In the genomic region with DNA sequence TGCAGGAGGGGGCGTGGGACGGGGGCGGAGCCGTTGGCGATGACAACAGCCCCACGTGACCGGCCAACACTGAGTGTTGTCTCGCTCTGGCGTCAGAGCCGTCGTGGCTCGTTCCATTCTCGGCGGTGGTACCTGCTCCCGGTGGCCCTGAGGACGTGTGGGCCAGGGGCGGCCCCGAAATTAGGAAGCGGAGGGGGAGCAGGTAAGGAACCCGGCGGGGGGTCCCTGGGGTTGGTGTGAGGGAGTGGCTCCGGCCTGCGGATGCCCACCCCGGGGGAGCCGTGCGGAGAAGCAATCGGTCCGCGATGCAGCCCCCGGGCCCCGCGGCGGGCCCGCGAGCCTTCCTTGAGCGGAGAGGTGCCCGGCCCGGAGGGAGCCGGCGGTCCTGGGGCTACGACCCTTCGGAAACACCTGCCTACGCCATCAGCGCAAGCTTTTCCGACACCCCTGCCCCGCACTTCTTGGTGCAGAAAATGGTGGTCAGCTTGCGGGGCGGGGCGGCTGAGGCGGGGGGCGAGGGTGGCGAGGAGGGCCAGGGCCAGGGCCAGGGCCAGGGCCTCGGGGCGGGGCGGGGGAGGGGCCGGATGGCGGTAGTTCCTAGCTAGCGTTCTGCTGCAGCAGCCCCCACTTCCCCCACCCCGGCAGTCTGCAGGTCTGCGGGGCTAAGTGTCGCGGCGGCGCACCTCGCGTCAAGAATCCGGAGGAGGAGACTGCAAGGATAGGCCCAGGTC, we compare ENCODE assay signal across 8 cellular contexts. TPM values are rescaled to one million over a fixed set of nuclear protein-coding genes. Genes with fewer than 3 reads are reported as not detected.
DNase-seq lines count a peak whose midpoint lies in the region; ATAC-seq and TF ChIP-seq lines count a peak whose summit lies in the region.

A gene with protein sequence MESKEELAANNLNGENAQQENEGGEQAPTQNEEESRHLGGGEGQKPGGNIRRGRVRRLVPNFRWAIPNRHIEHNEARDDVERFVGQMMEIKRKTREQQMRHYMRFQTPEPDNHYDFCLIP (plus strand): TSS at position 72 of the 731 bp plus-strand sequence. CDS start 1,046 bp downstream, outside the sequence.

- H3K9me3 ChIP-seq in right atrium auricular region = no peaks in the 10 kb centered on the region

- H3K4me1 Mint-ChIP-seq in IgD-negative memory B cell = peaks cover 0 to 4% (median 3%) of the 10 kb centered on the region in 3 donors

- ATAC-seq in GM21528 (IDR thresholded peaks at IDR 0.05; ENCODE audit: low FRiP score, unreplicated experiment) = peak; percentile 97

- no peaks in the 10 kb centered on the region for H3K36me3 ChIP-seq in right atrium auricular region

- H3K4me3 Mint-ChIP-seq in IgD-negative memory B cell = peak within 1 kb of the TSS; percentile 82 to 92 (median 90)

- DNase-seq in DMS79 (lab: John Stamatoyannopoulos, UW) (peak; percentile 67), T-helper 22 cell (ENCODE audit: low read depth) (peak; percentile 64), right atrium auricular region (ENCODE audit: low spot score) (peak; percentile 84), putamen (ENCODE audit: low spot score) (peak; percentile 86), ureter (ENCODE audit: low spot score) (peak; percentile 88)

- no peak for TF ChIP-seq CTCF in right atrium auricular region (IDR thresholded peaks at IDR 0.05)

- no peaks in the 10 kb centered on the region for H3K9me3 Mint-ChIP-seq in IgD-negative memory B cell

- H3K4me1 ChIP-seq in right atrium auricular region = no peaks in the 10 kb centered on the region

- peak within 1 kb of the TSS; percentile 82 for H3K27ac ChIP-seq in angular gyrus (ENCODE audit: low read depth, low read length)
- peak within 1 kb of the TSS; percentile 89 to 94 for H3K27ac ChIP-seq in right atrium auricular region

- peaks cover 6% of the 10 kb centered on the region for H3K27me3 Mint-ChIP-seq in IgD-negative memory B cell

- no peaks in the 10 kb centered on the region for H3K36me3 Mint-ChIP-seq in IgD-negative memory B cell

- H3K4me3 ChIP-seq in right atrium auricular region = peak within 1 kb of the TSS; percentile 69

- H3K27ac Mint-ChIP-seq in IgD-negative memory B cell = peak within 1 kb of the TSS; percentile 24 to 78 (median 69)

- H3K27me3 ChIP-seq in right atrium auricular region = no peaks in the 10 kb centered on the region

RNA-seq across cellular contexts. Expression of the gene that starts here (rescaled TPM):
- 29.5 TPM for polyA plus RNA-seq in IgD-negative memory B cell
- total RNA-seq in right atrium auricular region = 10 to 100 TPM; 72.2 to 74.9 TPM
- 51.2 TPM for total RNA-seq in ureter

Comparison
In these comparisons a context has a peak if more than half of its experiments do, and no peak if none do; other contexts are left out.
1. Peak in every context shown above with its lines: DNase-seq, ATAC-seq, H3K4me3 ChIP-seq and H3K27ac ChIP-seq.